16 cellular contexts compared by ENCODE assay signal in genomic region chr14:67584931-67585330, GRCh38. TPM values are rescaled to one million over a fixed set of nuclear protein-coding genes. Genes with fewer than 3 reads are reported as not detected.
DNase-seq lines count a peak whose midpoint lies in the region; ATAC-seq and TF ChIP-seq lines count a peak whose summit lies in the region.
"Had no signal": no experiment of that assay in that cellular context is flagged by ENCODE, and none has a peak within 500 bp of the region (broad histone marks: within the 10 kb centered on the region; RNA-seq: fewer than 3 reads in every experiment).

No MANE protein-coding gene starts in this region.

- intact Hi-C loops in dorsolateral prefrontal cortex (cut with DNase I), result no loop called here

- TF ChIP-seq CTCF in VCaP (conservative IDR thresholded peaks at IDR 0.05), result no peak
- no peak for TF ChIP-seq CTCF in dorsolateral prefrontal cortex (IDR thresholded peaks at IDR 0.05 in 54 of 56, conservative IDR thresholded peaks at IDR 0.05 in 2 of 56; ENCODE audit: low read depth in 1 of 56, partially characterized antibody in 56 of 56)

- DNase-seq in ELR (ENCODE audit: low read depth) (peak; percentile 21), dorsolateral prefrontal cortex (no peak), substantia nigra (lab: John Stamatoyannopoulos, UW) (no peak), occipital lobe (lab: John Stamatoyannopoulos, UW) (no peak)
- DNase-seq in activated naive CD4-positive, alpha-beta T cell (lab: John Stamatoyannopoulos, UW), result no peak
- DNase-seq: 8988T; CD4-positive, alpha-beta memory T cell; DMS79 treated with DMSO at 0.1 percent for 48 hours; EL; GOT3; H7; HFFc6 had no signal

- H3K4me3 ChIP-seq in dorsolateral prefrontal cortex, result no peak overlapping the region
- H3K4me3 ChIP-seq: BLaER1 had no signal

- no peaks in the 10 kb centered on the region for H3K27me3 ChIP-seq in dorsolateral prefrontal cortex
- H3K27me3 ChIP-seq: BLaER1 had no signal

- ATAC-seq in GM19395 (IDR thresholded peaks at IDR 0.05; ENCODE audit: unreplicated experiment), result no peak
- ATAC-seq in HG03432 (IDR thresholded peaks at IDR 0.05; ENCODE audit: unreplicated experiment), result no peak

- H3K27ac ChIP-seq in VCaP (peak overlapping the region; percentile 25; the same call in 1 of the 2 replicates), dorsolateral prefrontal cortex (peak overlapping the region in 31 of 59 donors; percentile 0 to 69 (median 32)), substantia nigra (ENCODE audit: low read depth, low read length, poor library complexity, severe bottlenecking) (peak overlapping the region; percentile 23)
- H3K27ac ChIP-seq: BLaER1 had no signal

RNA-seq across cellular contexts. Expression of gene PIGH, which starts 15.1 kb away (rescaled TPM):
- total RNA-seq in dorsolateral prefrontal cortex (10 to 100 TPM; 19.8 to 43.6 (median 29.0) TPM), occipital lobe (25.3 TPM)

RNA-seq across cellular contexts. Expression of gene ARG2, which starts 34.8 kb away (rescaled TPM):
- total RNA-seq in dorsolateral prefrontal cortex, result 10 to 100 TPM in 106 of 120 experiments, 1 to 10 TPM in 14; 5.2 to 42.6 (median 14.9) TPM
- total RNA-seq in occipital lobe, result 49.0 TPM

RNA-seq across cellular contexts. Expression of gene PLEKHH1, which starts 51.8 kb away (rescaled TPM):
- total RNA-seq in dorsolateral prefrontal cortex (100 to 1,000 TPM in 105 of 120 experiments, 10 to 100 TPM in 15; 42.5 to 965 (median 248) TPM), occipital lobe (5.5 TPM)
